9 cellular contexts compared by ENCODE assay signal in genomic region chr7:141563956-141564623, GRCh38. TPM values are rescaled to one million over a fixed set of nuclear protein-coding genes. Genes with fewer than 3 reads are reported as not detected.
DNase-seq lines count a peak whose midpoint lies in the region; ATAC-seq and TF ChIP-seq lines count a peak whose summit lies in the region.
"Had no signal": no experiment of that assay in that cellular context is flagged by ENCODE, and none has a peak within 500 bp of the region (broad histone marks: within the 10 kb centered on the region; RNA-seq: fewer than 3 reads in every experiment).

No MANE protein-coding gene starts in this region.

- no peaks in the 10 kb centered on the region for H3K4me1 ChIP-seq in neural progenitor cell
- H3K4me1 ChIP-seq in vagina, result no peaks in the 10 kb centered on the region

- TF ChIP-seq POLR2A in vagina (IDR thresholded peaks at IDR 0.05), result no peak

- H3K79me2 ChIP-seq in neural progenitor cell (ENCODE audit: low read depth), result no peaks in the 10 kb centered on the region

- H3K9ac ChIP-seq in neural progenitor cell, result no peak overlapping the region

- H3K9me3 ChIP-seq in neural progenitor cell (ENCODE audit: low read depth), result no peaks in the 10 kb centered on the region
- no peaks in the 10 kb centered on the region for H3K9me3 ChIP-seq in vagina

- no peaks in the 10 kb centered on the region for H3F3A ChIP-seq in neural progenitor cell (ENCODE audit: low read depth)

- peaks cover 80% of the 10 kb centered on the region for H3K36me3 Mint-ChIP-seq in T-helper 1 cell treated with Interleukin-12 subunit alpha and Interleukin-12 subunit beta and Interleukin-4 antibody, amounts not matched to agents 30 μg/mL and 1 μg/mL, for 36 hours (ENCODE audit: low read depth)
- peaks cover 41% of the 10 kb centered on the region for H3K36me3 Mint-ChIP-seq in neural progenitor cell

- DNase-seq in SIG-M5 treated with dmso at 0.1 percent for 504 hours (lab: John Stamatoyannopoulos, UW; ENCODE audit: unreplicated experiment), result peak; percentile 13
- no peak for DNase-seq in SIG-M5 (lab: John Stamatoyannopoulos, UW)
- DNase-seq in neural progenitor cell (ENCODE audit: low spot score), result peak; percentile 14
- no peak for DNase-seq in dedifferentiated amniotic fluid mesenchymal stem cell (ENCODE audit: extremely low spot score)
- no peak for DNase-seq in sciatic nerve (ENCODE audit: low spot score)
- no peak for DNase-seq in vagina (ENCODE audit: extremely low spot score in 2 of 2)
- DNase-seq: nephron progenitor cell had no signal

- no peaks in the 10 kb centered on the region for H3K27me3 ChIP-seq in neural progenitor cell
- H3K27me3 ChIP-seq in vagina, result no peaks in the 10 kb centered on the region

- H3K4me3 ChIP-seq in neural progenitor cell (no peak overlapping the region), vagina (no peak overlapping the region)

- H4K20me1 ChIP-seq in neural progenitor cell (ENCODE audit: low read depth), result no peaks in the 10 kb centered on the region

- H3K4me1 Mint-ChIP-seq in T-helper 1 cell treated with Interleukin-12 subunit alpha and Interleukin-12 subunit beta and Interleukin-4 antibody, amounts not matched to agents 30 μg/mL and 1 μg/mL, for 36 hours (ENCODE audit: low read depth), result peaks cover 54% of the 10 kb centered on the region
- H3K4me1 Mint-ChIP-seq in neural progenitor cell, result no peaks in the 10 kb centered on the region
- H3K4me1 Mint-ChIP-seq: nephron progenitor cell had no signal

- no peak overlapping the region for H3K4me3 Mint-ChIP-seq in T-helper 1 cell treated with Interleukin-12 subunit alpha and Interleukin-12 subunit beta and Interleukin-4 antibody, amounts not matched to agents 30 μg/mL and 1 μg/mL, for 36 hours
- no peak overlapping the region for H3K4me3 Mint-ChIP-seq in neural progenitor cell
- H3K4me3 Mint-ChIP-seq: nephron progenitor cell had no signal

- TF ChIP-seq CTCF in neural progenitor cell (IDR thresholded peaks at IDR 0.05) (no peak), vagina (IDR thresholded peaks at IDR 0.05) (no peak)

- H3K36me3 ChIP-seq in neural progenitor cell (peaks cover 11% of the 10 kb centered on the region), vagina (peaks cover 0 to 14% of the 10 kb centered on the region in 2 donors)

- ATAC-seq in HG02610 (IDR thresholded peaks at IDR 0.05; ENCODE audit: unreplicated experiment), result peak; percentile 77
- no peak for ATAC-seq in sciatic nerve

- no peaks in the 10 kb centered on the region for H3K27me3 Mint-ChIP-seq in T-helper 1 cell treated with Interleukin-12 subunit alpha and Interleukin-12 subunit beta and Interleukin-4 antibody, amounts not matched to agents 30 μg/mL and 1 μg/mL, for 36 hours (ENCODE audit: low read depth)
- H3K27me3 Mint-ChIP-seq in neural progenitor cell (ENCODE audit: insufficient read depth, low read depth), result peaks cover 3% of the 10 kb centered on the region

- no peak overlapping the region for H3K4me2 ChIP-seq in neural progenitor cell

- peak overlapping the region; percentile 87 for H3K27ac Mint-ChIP-seq in T-helper 1 cell treated with Interleukin-12 subunit alpha and Interleukin-12 subunit beta and Interleukin-4 antibody, amounts not matched to agents 30 μg/mL and 1 μg/mL, for 36 hours
- no peak overlapping the region for H3K27ac Mint-ChIP-seq in neural progenitor cell

- intact Hi-C loops in sciatic nerve (cut with DNase I) (no loop called here), vagina (cut with DNase I) (no loop called here)

- no peak overlapping the region for H3K27ac ChIP-seq in neural progenitor cell
- H3K27ac ChIP-seq in vagina, result no peak overlapping the region

- no peak overlapping the region for H2AFZ ChIP-seq in neural progenitor cell (replicated peaks)

- H3K9me3 Mint-ChIP-seq in T-helper 1 cell treated with Interleukin-12 subunit alpha and Interleukin-12 subunit beta and Interleukin-4 antibody, amounts not matched to agents 30 μg/mL and 1 μg/mL, for 36 hours, result peaks cover 25% of the 10 kb centered on the region
- peaks cover 10% of the 10 kb centered on the region for H3K9me3 Mint-ChIP-seq in neural progenitor cell

RNA-seq across cellular contexts. Expression of gene AGK, which starts 12.9 kb away (rescaled TPM):
- total RNA-seq in neural progenitor cell (ENCODE audit: low replicate concordance) (32.7 and 42.6 TPM in 2 replicates), sciatic nerve (24.8 TPM), vagina (21.1 TPM)

Comparison
In these comparisons a context has a peak if more than half of its experiments do, and no peak if none do; other contexts are left out.
1. DNase-seq: peak in SIG-M5 treated with dmso at 0.1 percent for 504 hours (single experiment) and neural progenitor cell (single experiment); none in SIG-M5 (single experiment), dedifferentiated amniotic fluid mesenchymal stem cell (single experiment), sciatic nerve (single experiment) and vagina (0 of 2).